Comparison of ENCODE assay signal across 1 cellular context in the genomic region with DNA sequence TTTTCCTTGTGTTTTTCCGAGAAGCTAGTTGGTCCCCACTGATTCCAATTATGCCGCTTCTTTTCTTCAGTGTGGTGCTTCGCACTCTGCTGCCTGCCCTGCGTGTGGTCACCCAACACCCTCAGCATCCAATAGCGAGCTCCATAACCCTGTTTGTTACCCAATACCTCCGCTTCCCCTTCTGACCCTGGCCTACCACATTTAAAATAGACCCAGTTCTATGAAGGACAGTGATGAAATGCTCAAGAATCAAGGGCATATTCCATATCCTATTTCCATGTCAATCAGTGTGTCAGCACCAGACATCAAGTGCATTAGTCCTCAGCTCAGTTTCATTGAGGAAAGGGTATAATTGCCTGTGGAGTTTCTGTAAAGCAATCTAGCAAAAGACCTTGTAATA.
TF ChIP-seq lines count a peak whose summit lies in the region.

No MANE protein-coding gene starts in this region.

TF ChIP-seq in HepG2, 621 proteins besides CTCF, POLR2A, EP300 and RAD21:
- TF ChIP-seq ZNF510 (CRISPR knock-in tag; IDR thresholded peaks at IDR 0.05; ENCODE audit: low read depth) (0 out of 2 replicates have a peak, but pooled peaks have one; percentile 74), STAT5B (CRISPR knock-in tag; IDR thresholded peaks at IDR 0.05) (no peak)
